ENCODE assay signal across 30 cellular contexts in genomic region chrX:31181377-31182038, GRCh38.
DNase-seq lines count a peak whose midpoint lies in the region; FAIRE-seq and TF ChIP-seq lines count a peak whose summit lies in the region.
"Had no signal": no experiment of that assay in that cellular context is flagged by ENCODE, and none has a peak within 500 bp of the region (broad histone marks: within the 10 kb centered on the region; RNA-seq: fewer than 3 reads in every experiment).

No MANE protein-coding gene starts in this region.

- no peak overlapping the region for H3K23ac ChIP-seq in mesenchymal stem cell (ENCODE audit: low read length in 2 of 2)

- no peak overlapping the region for H4K8ac ChIP-seq in mesenchymal stem cell (ENCODE audit: low read length)

- FAIRE-seq in bronchial epithelial cell (lab: Jason Lieb, UNC): no peak
- FAIRE-seq: D721Med, endometrium, frontal cortex, H1 had no signal

- no peak for TF ChIP-seq CTCF in bronchial epithelial cell (IDR thresholded peaks at IDR 0.05; ENCODE audit: insufficient read depth, low read length, severe bottlenecking)

- no peaks in the 10 kb centered on the region for H3K79me1 ChIP-seq in mesenchymal stem cell (replicated peaks; ENCODE audit: low read length, poor library complexity, severe bottlenecking)

- no peaks in the 10 kb centered on the region for H3K4me1 ChIP-seq in mesenchymal stem cell (ENCODE audit: control insufficient read depth, insufficient read depth, low read depth, low read length)

- H3K4me2 ChIP-seq in mesenchymal stem cell (ENCODE audit: low read length, poor library complexity, severe bottlenecking): no peak overlapping the region
- H3K4me2 ChIP-seq: KMS-11, smooth muscle cell had no signal

- H2BK12ac ChIP-seq in mesenchymal stem cell (ENCODE audit: low read length in 2 of 2): no peak overlapping the region

- no peak overlapping the region for H2BK5ac ChIP-seq in mesenchymal stem cell (ENCODE audit: low read depth, low read length, poor library complexity, severe bottlenecking)

- WGBS in mesenchymal stem cell: 100% methylated on average over 1 of the region's 4 CpGs

- H3K4ac ChIP-seq in mesenchymal stem cell (ENCODE audit: low read depth in 1 of 2, low read length in 2 of 2): no peak overlapping the region

- H3K9me3 ChIP-seq in mesenchymal stem cell (ENCODE audit: control insufficient read depth, low read length): no peaks in the 10 kb centered on the region
- H3K9me3 ChIP-seq: MG63, ovary had no signal

- H2BK15ac ChIP-seq in mesenchymal stem cell (ENCODE audit: low read depth, poor library complexity, severe bottlenecking): no peak overlapping the region

- H2BK120ac ChIP-seq in mesenchymal stem cell (ENCODE audit: low read depth, low read length): no peak overlapping the region

- no peak overlapping the region for H2AK5ac ChIP-seq in mesenchymal stem cell (ENCODE audit: low read length, severe bottlenecking)

- no peak overlapping the region for H3K27ac ChIP-seq in mesenchymal stem cell (ENCODE audit: low read length, poor library complexity, severe bottlenecking)
- H3K27ac ChIP-seq: KMS-11, ovary had no signal

- H3K4me3 ChIP-seq in bronchial epithelial cell (ENCODE audit: low read depth, low read length): no peak overlapping the region
- no peak overlapping the region for H3K4me3 ChIP-seq in mesenchymal stem cell (ENCODE audit: insufficient read depth in 1 of 2, low read depth in 1 of 2, low read length in 2 of 2)
- H3K4me3 ChIP-seq: MG63, ovary, smooth muscle cell had no signal

- H3K9ac ChIP-seq in mesenchymal stem cell (ENCODE audit: low read length): no peak overlapping the region
- H3K9ac ChIP-seq: KMS-11 had no signal

- TF ChIP-seq POLR2A in erythroblast (IDR thresholded peaks at IDR 0.05; ENCODE audit: low read length): no peak

- no peak overlapping the region for H4K91ac ChIP-seq in mesenchymal stem cell (ENCODE audit: low read length)

- peak; percentile 74 for DNase-seq in DMS53 (lab: John Stamatoyannopoulos, UW)
- DNase-seq in NCI-H345 (lab: John Stamatoyannopoulos, UW): peak; percentile 49
- DNase-seq in bronchial epithelial cell (ENCODE audit: low read depth): peak; percentile 76
- DNase-seq in mesenchymal stem cell: peak; percentile 62
- DNase-seq in NCI-H2171 (lab: John Stamatoyannopoulos, UW): no peak
- no peak for DNase-seq in activated CD4-positive, alpha-beta T cell treated with anti-CD3 and anti-CD28 coated beads for 48 hours
- no peak for DNase-seq in erythroblast (lab: John Stamatoyannopoulos, UW)
- no peak for DNase-seq in dermis blood vessel endothelial cell
- DNase-seq: activated CD4-positive, alpha-beta T cell treated with anti-CD3 and anti-CD28 coated beads, Interleukin-2, amount 50 U/mL, for 4 hours; activated CD8-positive, alpha-beta memory T cell treated with anti-CD3 and anti-CD28 coated beads, Interleukin-2, amount 10 ng/mL, durations not matched to agents 7 days and 5 days; activated naive CD4-positive, alpha-beta T cell; activated naive CD8-positive, alpha-beta T cell treated with anti-CD3 and anti-CD28 coated beads, Interleukin-2, amount 50 U/mL, for 24 hours; activated T-cell treated with anti-CD3 and anti-CD28 coated beads, Interleukin-2, amount 50 U/mL, for 48 hours; AML-193; CD4-positive, CD25-positive, alpha-beta regulatory T cell; EL; MG63; NCI-H1105; NCI-H2029 treated with DMSO at 0.1 percent for 48 hours; ovary; retina; Right ventricle myocardium superior; stimulated activated naive CD4-positive, alpha-beta T cell treated with Interleukin-2 at 50 U/mL for 16 hours; T-helper 17 cell had no signal

- no peaks in the 10 kb centered on the region for H3K36me3 ChIP-seq in bronchial epithelial cell (ENCODE audit: control insufficient read depth, insufficient read depth, low read length)
- H3K36me3 ChIP-seq in mesenchymal stem cell (ENCODE audit: control insufficient read depth in 1 of 2, insufficient read depth in 2 of 2, low read depth in 1 of 2, low read length in 2 of 2): no peaks in the 10 kb centered on the region
- H3K36me3 ChIP-seq: MG63, ovary had no signal

- H3K27me3 ChIP-seq in bronchial epithelial cell (ENCODE audit: control insufficient read depth, insufficient read depth, low read length): no peaks in the 10 kb centered on the region
- no peaks in the 10 kb centered on the region for H3K27me3 ChIP-seq in mesenchymal stem cell (ENCODE audit: control insufficient read depth in 1 of 2, insufficient read depth in 1 of 2, low read length in 2 of 2)
- H3K27me3 ChIP-seq: MG63, ovary had no signal

- no peak overlapping the region for H3K18ac ChIP-seq in mesenchymal stem cell (ENCODE audit: low read depth in 1 of 2, low read length in 2 of 2)

- H3K14ac ChIP-seq in mesenchymal stem cell (ENCODE audit: low read length in 2 of 2): no peak overlapping the region

- H2AFZ ChIP-seq in mesenchymal stem cell (ENCODE audit: low read depth, low read length): no peak overlapping the region

Comparison
In these comparisons a context has a peak if more than half of its experiments do, and no peak if none do; other contexts are left out.
1. DNase-seq: peak in DMS53 (single experiment), NCI-H345 (single experiment), bronchial epithelial cell (single experiment) and mesenchymal stem cell (single experiment); none in NCI-H2171 (single experiment), activated CD4-positive, alpha-beta T cell treated with anti-CD3 and anti-CD28 coated beads for 48 hours (single experiment), erythroblast (0 of 2) and dermis blood vessel endothelial cell (single experiment).